10 cellular contexts compared by ENCODE assay signal in genomic region chr6:139490482-139490881, GRCh38.
DNase-seq lines count a peak whose midpoint lies in the region; ATAC-seq and TF ChIP-seq lines count a peak whose summit lies in the region.
"Had no signal": no experiment of that assay in that cellular context is flagged by ENCODE, and none has a peak within 500 bp of the region (broad histone marks: within the 10 kb centered on the region; RNA-seq: fewer than 3 reads in every experiment).

No MANE protein-coding gene starts in this region.

- in situ Hi-C loops in transverse colon (cut with MboI; ENCODE audit: low pct_ligation_motif_present in 1 of 4, low pct_unique_long_range_greater_than_20kb in 1 of 4, low sequenced_read_pairs in 3 of 4), result no loop called here

- no peaks in the 10 kb centered on the region for H3K27me3 ChIP-seq in transverse colon
- H3K27me3 ChIP-seq: BLaER1 treated with 17β-estradiol and CSF1 and Interleukin-3, amounts not matched to agents 10 nM and 100 nM had no signal

- H3K9me3 ChIP-seq in transverse colon, result no peaks in the 10 kb centered on the region

- H3K36me3 Mint-ChIP-seq in activated naive CD8-positive, alpha-beta T cell, result no peaks in the 10 kb centered on the region
- H3K36me3 Mint-ChIP-seq in activated naive CD8-positive, alpha-beta T cell treated with anti-CD3 and anti-CD28 coated beads for 36 hours, result no peaks in the 10 kb centered on the region

- H3K4me3 ChIP-seq in choroid plexus epithelial cell (ENCODE audit: low read depth, low read length) (no peak overlapping the region), transverse colon (no peak overlapping the region)
- H3K4me3 ChIP-seq: BLaER1 treated with 17β-estradiol and CSF1 and Interleukin-3, amounts not matched to agents 10 nM and 100 nM had no signal

- no peak for ATAC-seq in HG02852 (IDR thresholded peaks at IDR 0.05; ENCODE audit: unreplicated experiment)

- H3K27ac Mint-ChIP-seq in activated naive CD8-positive, alpha-beta T cell, result peak overlapping the region; percentile 69
- H3K27ac Mint-ChIP-seq in activated naive CD8-positive, alpha-beta T cell treated with anti-CD3 and anti-CD28 coated beads for 36 hours, result no peak overlapping the region

- no peak for TF ChIP-seq CTCF in choroid plexus epithelial cell (conservative IDR thresholded peaks at IDR 0.05; ENCODE audit: low read depth, low read length)
- TF ChIP-seq CTCF in transverse colon (IDR thresholded peaks at IDR 0.05), result no peak

- no peaks in the 10 kb centered on the region for H3K9me3 Mint-ChIP-seq in activated naive CD8-positive, alpha-beta T cell (ENCODE audit: low read depth)
- peaks cover 1% of the 10 kb centered on the region for H3K9me3 Mint-ChIP-seq in activated naive CD8-positive, alpha-beta T cell treated with anti-CD3 and anti-CD28 coated beads for 36 hours

- DNase-seq in activated naive CD8-positive, alpha-beta T cell treated with anti-CD3 and anti-CD28 coated beads for 36 hours, result no peak
- peak; percentile 2 for DNase-seq in HT1080 (ENCODE audit: low read depth)
- DNase-seq in choroid plexus epithelial cell (ENCODE audit: low read depth), result peak; percentile 41
- peak; percentile 24 for DNase-seq in transverse colon
- DNase-seq in kidney tubule cell (ENCODE audit: low spot score), result no peak
- DNase-seq in OCI-M2 (lab: John Stamatoyannopoulos, UW; ENCODE audit: unreplicated experiment), result no peak
- DNase-seq: WERI-Rb-1 had no signal

- H3K4me1 Mint-ChIP-seq in activated naive CD8-positive, alpha-beta T cell (ENCODE audit: low read depth), result peaks cover 5% of the 10 kb centered on the region
- H3K4me1 Mint-ChIP-seq in activated naive CD8-positive, alpha-beta T cell treated with anti-CD3 and anti-CD28 coated beads for 36 hours, result peaks cover 4% of the 10 kb centered on the region

- TF ChIP-seq EP300 in transverse colon (IDR thresholded peaks at IDR 0.05; ENCODE audit: low read depth), result no peak

- H3K4me1 ChIP-seq in transverse colon, result no peaks in the 10 kb centered on the region

- H3K27me3 Mint-ChIP-seq in activated naive CD8-positive, alpha-beta T cell, result no peaks in the 10 kb centered on the region
- H3K27me3 Mint-ChIP-seq in activated naive CD8-positive, alpha-beta T cell treated with anti-CD3 and anti-CD28 coated beads for 36 hours, result no peaks in the 10 kb centered on the region

- no peak for TF ChIP-seq POLR2A in transverse colon (IDR thresholded peaks at IDR 0.05)

- no peaks in the 10 kb centered on the region for H3K36me3 ChIP-seq in transverse colon
- H3K36me3 ChIP-seq: BLaER1 treated with 17β-estradiol and CSF1 and Interleukin-3, amounts not matched to agents 10 nM and 100 nM; WERI-Rb-1 had no signal

- H3K27ac ChIP-seq in transverse colon, result no peak overlapping the region
- H3K27ac ChIP-seq: BLaER1 treated with 17β-estradiol and CSF1 and Interleukin-3, amounts not matched to agents 10 nM and 100 nM; WERI-Rb-1 had no signal

- WGBS in transverse colon (ENCODE audit: low coverage in 1 of 2), 2 donors, result 51 to 54% methylated on average over 4 of the region's 4 CpGs

- intact Hi-C loops in transverse colon (cut with DNase I; ENCODE audit: low total_unique reads), result no loop called here

- no peak overlapping the region for H3K4me3 Mint-ChIP-seq in activated naive CD8-positive, alpha-beta T cell
- H3K4me3 Mint-ChIP-seq in activated naive CD8-positive, alpha-beta T cell treated with anti-CD3 and anti-CD28 coated beads for 36 hours, result no peak overlapping the region

Comparison
In these comparisons a context has a peak if more than half of its experiments do, and no peak if none do; other contexts are left out.
1. DNase-seq: peak in HT1080 (single experiment), choroid plexus epithelial cell (single experiment) and transverse colon (single experiment); none in activated naive CD8-positive, alpha-beta T cell treated with anti-CD3 and anti-CD28 coated beads for 36 hours (single experiment), kidney tubule cell (single experiment) and OCI-M2 (single experiment).